ENCODE assay signal across 22 cellular contexts in genomic region chr22:38759005-38759404, GRCh38. TPM values are rescaled to one million over a fixed set of nuclear protein-coding genes. Genes with fewer than 3 reads are reported as not detected.
DNase-seq lines count a peak whose midpoint lies in the region; ATAC-seq, FAIRE-seq and TF ChIP-seq lines count a peak whose summit lies in the region.
"Had no signal": no experiment of that assay in that cellular context is flagged by ENCODE, and none has a peak within 500 bp of the region (broad histone marks: within the 10 kb centered on the region; RNA-seq: fewer than 3 reads in every experiment).

No MANE protein-coding gene starts in this region.

- peak overlapping the region; percentile 94 for H3K27ac Mint-ChIP-seq in activated CD4-positive, alpha-beta T cell treated with anti-CD3 and anti-CD28 coated beads, Interleukin-2, amount 10 ng/mL, durations not matched to agents 7 days and 5 days
- H3K27ac Mint-ChIP-seq in activated CD4-positive, alpha-beta T cell treated with anti-CD3 and anti-CD28 coated beads for 36 hours: no peak overlapping the region
- H3K27ac Mint-ChIP-seq: memory B cell, nephron progenitor cell had no signal

- ATAC-seq in activated CD4-positive, alpha-beta T cell treated with anti-CD3 and anti-CD28 coated beads for 36 hours: no peak
- no peak for ATAC-seq in GM12878
- ATAC-seq: A549; effector memory CD8-positive, alpha-beta T cell; left cardiac atrium had no signal

- TF ChIP-seq RAD21 in GM12878 (IDR thresholded peaks at IDR 0.05; ENCODE audit: insufficient read depth, low read depth, low read length): no peak

- BruUV-seq in GM12878 (replicated peaks; lab: Mats Ljungman, UMichigan): no TSS peak

- H3K27me3 ChIP-seq in GM12878 (replicated peaks in 1 of 2; ENCODE audit: control insufficient read depth in 2 of 2, insufficient read depth in 2 of 2, low read length in 1 of 2) (no peaks in the 10 kb centered on the region), osteoblast (ENCODE audit: insufficient read depth, low read length) (no peaks in the 10 kb centered on the region), small intestine (ENCODE audit: control insufficient read depth in 2 of 2, insufficient read depth in 2 of 2, low read length in 2 of 2) (no peaks in the 10 kb centered on the region)
- H3K27me3 ChIP-seq: esophagus squamous epithelium had no signal

- H3K4me1 Mint-ChIP-seq in activated CD4-positive, alpha-beta T cell treated with anti-CD3 and anti-CD28 coated beads, Interleukin-2, amount 10 ng/mL, durations not matched to agents 7 days and 5 days: peaks cover 24% of the 10 kb centered on the region
- peaks cover 31% of the 10 kb centered on the region for H3K4me1 Mint-ChIP-seq in activated CD4-positive, alpha-beta T cell treated with anti-CD3 and anti-CD28 coated beads for 36 hours

- no peak for FAIRE-seq in GM12878 (lab: Jason Lieb, UNC)
- FAIRE-seq in small intestine (lab: Jason Lieb, UNC): no peak
- FAIRE-seq: A549, G401.6, RCC 7860 had no signal

- H3K4me1 ChIP-seq in HEK293 (ENCODE audit: control insufficient read depth, insufficient read depth, low read length): peaks cover 9% of the 10 kb centered on the region
- H3K4me1 ChIP-seq in GM12878 (ENCODE audit: control insufficient read depth, insufficient read depth, low read length): peaks cover 25% of the 10 kb centered on the region
- H3K4me1 ChIP-seq in osteoblast (ENCODE audit: insufficient read depth, low read length): peaks cover 22% of the 10 kb centered on the region
- peaks cover 0 to 2% of the 10 kb centered on the region in 2 donors for H3K4me1 ChIP-seq in small intestine (ENCODE audit: control insufficient read depth in 2 of 2, insufficient read depth in 1 of 2, low read depth in 1 of 2, low read length in 1 of 2)
- H3K4me1 ChIP-seq: prostate gland had no signal

- in situ Hi-C loops in GM12878 (cut with MboI): no loop called here

- no peaks in the 10 kb centered on the region for H3K36me3 ChIP-seq in HEK293 (ENCODE audit: control insufficient read depth in 2 of 2, insufficient read depth in 1 of 2, low read length in 2 of 2)
- H3K36me3 ChIP-seq in GM12878 (ENCODE audit: control insufficient read depth in 2 of 2, insufficient read depth in 2 of 2, low read length in 1 of 2): no peaks in the 10 kb centered on the region
- no peaks in the 10 kb centered on the region for H3K36me3 ChIP-seq in osteoblast (ENCODE audit: insufficient read depth, low read length)
- no peaks in the 10 kb centered on the region for H3K36me3 ChIP-seq in small intestine (ENCODE audit: control insufficient read depth in 2 of 2, insufficient read depth in 2 of 2, low read length in 2 of 2)
- H3K36me3 ChIP-seq: esophagus squamous epithelium, prostate gland had no signal

- H2AFZ ChIP-seq in GM12878 (ENCODE audit: control insufficient read depth, low read depth, low read length) (no peak overlapping the region), osteoblast (ENCODE audit: low read length) (no peak overlapping the region)
- H2AFZ ChIP-seq: GM23248 had no signal

- no peak overlapping the region for H3K27ac ChIP-seq in HEK293 (ENCODE audit: extremely low read depth, low read depth, low read length)
- no peak overlapping the region for H3K27ac ChIP-seq in GM12878 (ENCODE audit: control insufficient read depth, insufficient read depth)
- H3K27ac ChIP-seq in osteoblast (ENCODE audit: low read depth, low read length): no peak overlapping the region
- H3K27ac ChIP-seq in small intestine (ENCODE audit: low read depth in 1 of 2, low read length in 1 of 2): no peak overlapping the region
- H3K27ac ChIP-seq: A549, esophagus squamous epithelium, GM23248, prostate gland had no signal

- TF ChIP-seq EP300 in GM12878 (IDR thresholded peaks at IDR 0.05; ENCODE audit: borderline replicate concordance in 1 of 2, control insufficient read depth in 1 of 2, low read depth in 2 of 2, low read length in 2 of 2): no peak

- DNase-seq in activated CD4-positive, alpha-beta T cell treated with anti-CD3 and anti-CD28 coated beads, Interleukin-2, amount 10 ng/mL, durations not matched to agents 7 days and 5 days: no peak
- DNase-seq in activated CD4-positive, alpha-beta T cell treated with anti-CD3 and anti-CD28 coated beads for 36 hours: no peak
- DNase-seq in GM12878 (ENCODE audit: low read depth, low spot score): no peak
- DNase-seq in osteoblast (ENCODE audit: insufficient read length, low spot score, missing footprints): peak; percentile 47
- no peak for DNase-seq in small intestine
- DNase-seq in kidney tubule cell (ENCODE audit: low spot score): no peak
- no peak for DNase-seq in activated effector memory CD4-positive, alpha-beta T cell treated with anti-CD3 and anti-CD28 coated beads, Interleukin-2, amount 50 U/mL, for 16 hours
- DNase-seq: aorta; C1 segment of cervical spinal cord; effector memory CD8-positive, alpha-beta T cell; esophagus squamous epithelium; GM23248; left cardiac atrium; NCI-H1417 treated with DMSO at 0.1 percent for 48 hours; nephron progenitor cell; T1000 had no signal

- no peaks in the 10 kb centered on the region for H3K9me3 ChIP-seq in HEK293 (ENCODE audit: control insufficient read depth, insufficient read depth, low read depth, low read length)
- H3K9me3 ChIP-seq in GM12878 (replicated peaks; ENCODE audit: control insufficient read depth, insufficient read depth, low read length): no peaks in the 10 kb centered on the region
- no peaks in the 10 kb centered on the region for H3K9me3 ChIP-seq in osteoblast (ENCODE audit: low read depth, low read length)
- no peaks in the 10 kb centered on the region for H3K9me3 ChIP-seq in small intestine (ENCODE audit: control insufficient read depth, low read depth)
- H3K9me3 ChIP-seq: A549, esophagus squamous epithelium, prostate gland had no signal

- no peak for TF ChIP-seq POLR2A in GM12878 (IDR thresholded peaks at IDR 0.05; ENCODE audit: low read depth, low read length)

- H3K4me3 Mint-ChIP-seq in activated CD4-positive, alpha-beta T cell treated with anti-CD3 and anti-CD28 coated beads, Interleukin-2, amount 10 ng/mL, durations not matched to agents 7 days and 5 days: peak overlapping the region; percentile 93
- H3K4me3 Mint-ChIP-seq in activated CD4-positive, alpha-beta T cell treated with anti-CD3 and anti-CD28 coated beads for 36 hours: no peak overlapping the region
- H3K4me3 Mint-ChIP-seq: nephron progenitor cell had no signal

- H3K27me3 Mint-ChIP-seq in activated CD4-positive, alpha-beta T cell treated with anti-CD3 and anti-CD28 coated beads, Interleukin-2, amount 10 ng/mL, durations not matched to agents 7 days and 5 days: no peaks in the 10 kb centered on the region
- H3K27me3 Mint-ChIP-seq in activated CD4-positive, alpha-beta T cell treated with anti-CD3 and anti-CD28 coated beads for 36 hours: no peaks in the 10 kb centered on the region
- H3K27me3 Mint-ChIP-seq: effector memory CD8-positive, alpha-beta T cell; memory B cell had no signal

- H3K79me2 ChIP-seq in GM12878 (ENCODE audit: control insufficient read depth, insufficient read depth, low read length): peaks cover 28% of the 10 kb centered on the region
- peaks cover 7% of the 10 kb centered on the region for H3K79me2 ChIP-seq in osteoblast (ENCODE audit: insufficient read depth, low read length)

- H4K20me1 ChIP-seq in GM12878 (ENCODE audit: control insufficient read depth, insufficient read depth) (no peaks in the 10 kb centered on the region), osteoblast (ENCODE audit: insufficient read depth, low read length) (no peaks in the 10 kb centered on the region)

- CTCF ChIA-PET in activated CD4-positive, alpha-beta T cell treated with anti-CD3 and anti-CD28 coated beads, Interleukin-2, amount 10 ng/mL, durations not matched to agents 7 days and 5 days (lab: Charles Lee): interaction anchor here (1.0 to 2.5 kb wide), 3 partner anchors 10 to 111 kb away, joined by 3 to 18 read pairs (median 3); no protein-coding TSS in a partner anchor
- CTCF ChIA-PET in activated CD4-positive, alpha-beta T cell treated with anti-CD3 and anti-CD28 coated beads for 36 hours (lab: Charles Lee): interaction anchor here (0.6 to 3.0 kb wide), 7 partner anchors 8 to 355 kb away, joined by 3 to 22 read pairs (median 4); no protein-coding TSS in a partner anchor
- CTCF ChIA-PET in HEK293 (lab: Yijun Ruan, JAX): interaction anchor here (0.6 to 5.1 kb wide), 4 partner anchors 7 to 438 kb away, joined by 3 to 48 read pairs (median 14); no protein-coding TSS in a partner anchor
- CTCF ChIA-PET in GM12878 (lab: Yijun Ruan, JAX): interaction anchor here (0.6 to 7.5 kb wide), 3 partner anchors 9 to 76 kb away, joined by 3 to 42 read pairs (median 4); no protein-coding TSS in a partner anchor

- no peak overlapping the region for H3K4me3 ChIP-seq in HEK293 (ENCODE audit: low read depth, low read length)
- H3K4me3 ChIP-seq in GM12878: no peak overlapping the region
- H3K4me3 ChIP-seq in osteoblast (ENCODE audit: insufficient read depth, low read length): no peak overlapping the region
- no peak overlapping the region for H3K4me3 ChIP-seq in small intestine (ENCODE audit: low read depth in 1 of 2, low read length in 2 of 2)
- H3K4me3 ChIP-seq: A549, esophagus squamous epithelium, GM23248, prostate gland had no signal

- TF ChIP-seq CTCF in HEK293 (tag by site-specific recombination; IDR thresholded peaks at IDR 0.05) (no peak), GM12878 (IDR thresholded peaks at IDR 0.05 in 2 of 3, conservative IDR thresholded peaks at IDR 0.05 in 1 of 3; ENCODE audit: control insufficient read depth in 2 of 3, extremely low read depth in 1 of 3, insufficient read depth in 1 of 3, low read depth in 3 of 3, low read length in 3 of 3) (no peak), osteoblast (IDR thresholded peaks at IDR 0.05; ENCODE audit: extremely low read depth, low read depth, low read length) (no peak)

- SMC1A ChIA-PET in GM12878 (lab: Charles Lee; ENCODE audit: uncharacterized antibody, unreplicated experiment): interaction anchor here (1.2 kb wide), 1 partner anchor 60 kb away, joined by 3 read pairs; no protein-coding TSS in a partner anchor

- peak overlapping the region; percentile 68 for H3K4me2 ChIP-seq in GM12878 (ENCODE audit: control insufficient read depth, insufficient read depth)
- H3K4me2 ChIP-seq in osteoblast (ENCODE audit: insufficient read depth, low read length): no peak overlapping the region
- H3K4me2 ChIP-seq: A549 had no signal

- POLR2A ChIA-PET in activated CD4-positive, alpha-beta T cell treated with anti-CD3 and anti-CD28 coated beads, Interleukin-2, amount 10 ng/mL, durations not matched to agents 7 days and 5 days (lab: Charles Lee): no interaction called here
- POLR2A ChIA-PET in activated CD4-positive, alpha-beta T cell treated with anti-CD3 and anti-CD28 coated beads for 36 hours (lab: Charles Lee): no interaction called here
- POLR2A ChIA-PET in HEK293 (lab: Yijun Ruan, JAX): interaction anchor here (1.0 to 1.7 kb wide), 3 partner anchors 10 to 77 kb away, joined by 3 to 5 read pairs (median 4); partner anchors contain the start of gene TOMM22
- POLR2A ChIA-PET in GM12878 (lab: Charles Lee): interaction anchor here (1.1 to 1.7 kb wide), 3 partner anchors 10 to 112 kb away, joined by 3 to 5 read pairs (median 4); no protein-coding TSS in a partner anchor

- no peaks in the 10 kb centered on the region for H3K9me3 Mint-ChIP-seq in activated CD4-positive, alpha-beta T cell treated with anti-CD3 and anti-CD28 coated beads, Interleukin-2, amount 10 ng/mL, durations not matched to agents 7 days and 5 days
- no peaks in the 10 kb centered on the region for H3K9me3 Mint-ChIP-seq in activated CD4-positive, alpha-beta T cell treated with anti-CD3 and anti-CD28 coated beads for 36 hours (ENCODE audit: low read depth)
- H3K9me3 Mint-ChIP-seq: effector memory CD8-positive, alpha-beta T cell; memory B cell; nephron progenitor cell had no signal

- intact Hi-C loops in activated CD4-positive, alpha-beta T cell treated with anti-CD3 and anti-CD28 coated beads for 36 hours (cut with DNase I, micrococcal nuclease): loop anchor here (5.0 to 10.0 kb wide), 8 partner anchors 33 to 1084 kb away; partner anchors contain the start of genes APOBEC3C (in 1 of the 2), CBX7 (in 1 of the 2), DNAL4 (in 1 of the 2) and LGALS1 (in 1 of the 2)
- intact Hi-C loops in GM12878 (cut with micrococcal nuclease; ENCODE audit: unreplicated experiment): loop anchor here (10.0 kb wide), 1 partner anchor 914 kb away; the partner anchor contains the start of genes ANKRD54 and EIF3L

- RAD21 ChIA-PET in GM12878 (lab: Charles Lee; ENCODE audit: unreplicated experiment): interaction anchor here (0.9 to 1.4 kb wide), 2 partner anchors 9 to 52 kb away, joined by 3 read pairs; no protein-coding TSS in a partner anchor

- H3K36me3 Mint-ChIP-seq in activated CD4-positive, alpha-beta T cell treated with anti-CD3 and anti-CD28 coated beads, Interleukin-2, amount 10 ng/mL, durations not matched to agents 7 days and 5 days (ENCODE audit: low read depth): peaks cover 26% of the 10 kb centered on the region
- H3K36me3 Mint-ChIP-seq in activated CD4-positive, alpha-beta T cell treated with anti-CD3 and anti-CD28 coated beads for 36 hours (ENCODE audit: low read depth): peaks cover 5% of the 10 kb centered on the region

- 86% methylated on average over 7 of the region's 7 CpGs for WGBS in GM12878 (ENCODE audit: insufficient coverage, insufficient replicate concordance, low lambda C conversion rate, missing lambda C conversion rate)
- 84 to 87% (median 86%) methylated on average over 7 of the region's 7 CpGs for WGBS in small intestine, 3 donors

- no peak overlapping the region for H3K9ac ChIP-seq in GM12878 (ENCODE audit: control insufficient read depth, insufficient read depth, low read length)
- H3K9ac ChIP-seq: GM23248 had no signal

RNA-seq across cellular contexts. Expression of gene SUN2, which starts 3.2 kb away (rescaled TPM):
- total RNA-seq in activated CD4-positive, alpha-beta T cell treated with anti-CD3 and anti-CD28 coated beads, Interleukin-2, amount 10 ng/mL, durations not matched to agents 7 days and 5 days: 100 to 1,000 TPM; 582 to 702 TPM
- 100 to 1,000 TPM in 1 of 2 experiments, 10 to 100 TPM in 1; 87.2 to 102 TPM for total RNA-seq in activated CD4-positive, alpha-beta T cell treated with anti-CD3 and anti-CD28 coated beads for 36 hours
- total RNA-seq in GM12878 (2013; cell fraction: nucleolus; rRNA removed): 163 and 168 TPM in 2 replicates
- total RNA-seq in GM12878 (2014; rRNA removed): 69.8 and 87.5 TPM in 2 replicates
- total RNA-seq in GM12878 (2014; rRNA removed; fragmentation: Illumina TruSeq; extraction: Trizol): 30.6 and 33.1 TPM in 2 replicates
- total RNA-seq in GM12878 (2021): 93.4 and 107 TPM in 2 replicates
- polyA plus RNA-seq in GM12878 (2011; ENCODE audit: low read depth): 26.3 TPM
- polyA plus RNA-seq in GM12878 (2011; rRNA removed): 18.6 and 38.7 TPM in 2 replicates
- 48.0 and 68.9 TPM in 2 replicates for polyA plus RNA-seq in GM12878 (2011; cell fraction: cytosol; rRNA removed)
- polyA plus RNA-seq in GM12878 (2011; cell fraction: nucleus; rRNA removed): 156 and 202 TPM in 2 replicates
- polyA plus RNA-seq in GM12878 (2012): 56.9 and 62.2 TPM in 2 replicates
- 8.7 and 26.2 TPM in 2 replicates for polyA plus RNA-seq in GM12878 (2014; fragmentation: Illumina TruSeq; extraction: Trizol)
- under 1 TPM; 0.18 to 0.95 TPM for polyA plus RNA-seq in GM12878 (2014; fragmentation: Nextera tagmentation; extraction: Ambion mirVana)
- polyA plus RNA-seq in GM12878 (2014; rRNA removed): 78.0 and 103 TPM in 2 replicates
- polyA plus RNA-seq in GM12878 (2016; fragmentation: Nextera tagmentation; extraction: Ambion mirVana): 10 to 100 TPM; 10.4 to 40.8 TPM
- 49.2 and 105 TPM in 2 replicates for polyA minus RNA-seq in GM12878 (2011; rRNA and poly(A)+ RNA removed)
- polyA minus RNA-seq in GM12878 (2011; cell fraction: cytosol; rRNA and poly(A)+ RNA removed): 31.7 and 37.9 TPM in 2 replicates
- polyA minus RNA-seq in GM12878 (2011; cell fraction: nucleus; rRNA and poly(A)+ RNA removed): 52.8 and 89.5 TPM in 2 replicates
- total RNA-seq in osteoblast: 95.2 and 105 TPM in 2 replicates
- polyA plus RNA-seq in small intestine: 10 to 100 TPM; 19.0 to 94.2 (median 32.7) TPM

RNA-seq across cellular contexts. Expression of gene DNAL4, which starts 34.9 kb away (rescaled TPM):
- 10 to 100 TPM in 1 of 2 experiments, 1 to 10 TPM in 1; 7.9 to 10.2 TPM for total RNA-seq in activated CD4-positive, alpha-beta T cell treated with anti-CD3 and anti-CD28 coated beads, Interleukin-2, amount 10 ng/mL, durations not matched to agents 7 days and 5 days
- 1 to 10 TPM; 7.4 to 8.0 TPM for total RNA-seq in activated CD4-positive, alpha-beta T cell treated with anti-CD3 and anti-CD28 coated beads for 36 hours
- 2.8 and 4.9 TPM in 2 replicates for total RNA-seq in GM12878 (2013; cell fraction: nucleolus; rRNA removed)
- total RNA-seq in GM12878 (2014; rRNA removed) (6.6 and 7.0 TPM in 2 replicates), GM12878 (2014; rRNA removed; fragmentation: Illumina TruSeq; extraction: Trizol) (4.7 and 5.3 TPM in 2 replicates), GM12878 (2021) (5.1 and 6.3 TPM in 2 replicates), osteoblast (15.9 and 17.0 TPM in 2 replicates)
- polyA plus RNA-seq in GM12878 (2011; ENCODE audit: low read depth): 2.8 TPM
- polyA plus RNA-seq in GM12878 (2011; rRNA removed) (3.9 and 4.5 TPM in 2 replicates), GM12878 (2014; fragmentation: Illumina TruSeq; extraction: Trizol) (3.5 and 8.0 TPM in 2 replicates), GM12878 (2014; fragmentation: Nextera tagmentation; extraction: Ambion mirVana) (under 1 TPM in 1 of 2 experiments, not detected in 1; 0.35 TPM), GM12878 (2014; rRNA removed) (8.5 and 8.9 TPM in 2 replicates), GM12878 (2016; fragmentation: Nextera tagmentation; extraction: Ambion mirVana) (1 to 10 TPM; 6.3 to 7.8 TPM), small intestine (10 to 100 TPM in 1 of 3 donors, 1 to 10 TPM in 2; 9.2 to 17.4 (median 9.2) TPM)
- 7.1 and 8.4 TPM in 2 replicates for polyA plus RNA-seq in GM12878 (2011; cell fraction: cytosol; rRNA removed)
- 3.3 and 5.9 TPM in 2 replicates for polyA plus RNA-seq in GM12878 (2011; cell fraction: nucleus; rRNA removed)
- 6.4 and 7.2 TPM in 2 replicates for polyA plus RNA-seq in GM12878 (2012)
- 3.1 and 4.8 TPM in 2 replicates for polyA minus RNA-seq in GM12878 (2011; rRNA and poly(A)+ RNA removed)
- 1.6 and 1.8 TPM in 2 replicates for polyA minus RNA-seq in GM12878 (2011; cell fraction: cytosol; rRNA and poly(A)+ RNA removed)
- 0.97 and 1.7 TPM in 2 replicates for polyA minus RNA-seq in GM12878 (2011; cell fraction: nucleus; rRNA and poly(A)+ RNA removed)

RNA-seq across cellular contexts. Expression of gene GTPBP1, which starts 53.3 kb away (rescaled TPM):
- 10 to 100 TPM; 68.5 to 77.1 TPM for total RNA-seq in activated CD4-positive, alpha-beta T cell treated with anti-CD3 and anti-CD28 coated beads, Interleukin-2, amount 10 ng/mL, durations not matched to agents 7 days and 5 days
- total RNA-seq in activated CD4-positive, alpha-beta T cell treated with anti-CD3 and anti-CD28 coated beads for 36 hours: 10 to 100 TPM; 88.6 to 92.8 TPM
- 156 and 196 TPM in 2 replicates for total RNA-seq in GM12878 (2013; cell fraction: nucleolus; rRNA removed)
- total RNA-seq in GM12878 (2014; rRNA removed) (33.8 and 39.1 TPM in 2 replicates), GM12878 (2014; rRNA removed; fragmentation: Illumina TruSeq; extraction: Trizol) (20.6 and 20.8 TPM in 2 replicates), GM12878 (2021) (55.7 and 63.1 TPM in 2 replicates), osteoblast (28.3 and 34.7 TPM in 2 replicates)
- polyA plus RNA-seq in GM12878 (2011; ENCODE audit: low read depth): 25.3 TPM
- polyA plus RNA-seq in GM12878 (2011; rRNA removed) (28.0 and 47.0 TPM in 2 replicates), GM12878 (2014; fragmentation: Illumina TruSeq; extraction: Trizol) (16.6 and 39.2 TPM in 2 replicates), GM12878 (2014; fragmentation: Nextera tagmentation; extraction: Ambion mirVana) (1 to 10 TPM in 1 of 2 experiments, under 1 TPM in 1; 0.89 to 1.9 TPM), GM12878 (2014; rRNA removed) (46.2 and 57.3 TPM in 2 replicates), GM12878 (2016; fragmentation: Nextera tagmentation; extraction: Ambion mirVana) (10 to 100 TPM; 25.7 to 29.3 TPM), small intestine (10 to 100 TPM; 13.0 to 25.8 (median 22.2) TPM)
- 32.9 and 43.9 TPM in 2 replicates for polyA plus RNA-seq in GM12878 (2011; cell fraction: cytosol; rRNA removed)
- 185 and 188 TPM in 2 replicates for polyA plus RNA-seq in GM12878 (2011; cell fraction: nucleus; rRNA removed)
- polyA plus RNA-seq in GM12878 (2012): 37.0 and 38.4 TPM in 2 replicates
- polyA minus RNA-seq in GM12878 (2011; rRNA and poly(A)+ RNA removed): 56.7 and 73.3 TPM in 2 replicates
- polyA minus RNA-seq in GM12878 (2011; cell fraction: cytosol; rRNA and poly(A)+ RNA removed): 15.3 and 19.2 TPM in 2 replicates
- polyA minus RNA-seq in GM12878 (2011; cell fraction: nucleus; rRNA and poly(A)+ RNA removed): 76.4 and 113 TPM in 2 replicates

RNA-seq across cellular contexts. Expression of gene JOSD1, which starts 58.3 kb away (rescaled TPM):
- 10 to 100 TPM; 56.4 to 61.8 TPM for total RNA-seq in activated CD4-positive, alpha-beta T cell treated with anti-CD3 and anti-CD28 coated beads, Interleukin-2, amount 10 ng/mL, durations not matched to agents 7 days and 5 days
- total RNA-seq in activated CD4-positive, alpha-beta T cell treated with anti-CD3 and anti-CD28 coated beads for 36 hours: 10 to 100 TPM; 68.0 to 77.7 TPM
- total RNA-seq in GM12878 (2013; cell fraction: nucleolus; rRNA removed): 42.3 and 42.8 TPM in 2 replicates
- total RNA-seq in GM12878 (2014; rRNA removed) (50.4 and 65.1 TPM in 2 replicates), GM12878 (2014; rRNA removed; fragmentation: Illumina TruSeq; extraction: Trizol) (37.1 and 37.9 TPM in 2 replicates), GM12878 (2021) (48.1 and 53.4 TPM in 2 replicates), osteoblast (82.2 and 86.1 TPM in 2 replicates)
- 24.6 TPM for polyA plus RNA-seq in GM12878 (2011; ENCODE audit: low read depth)
- polyA plus RNA-seq in GM12878 (2011; rRNA removed) (47.4 and 54.6 TPM in 2 replicates), GM12878 (2014; fragmentation: Illumina TruSeq; extraction: Trizol) (43.9 and 48.6 TPM in 2 replicates), GM12878 (2014; fragmentation: Nextera tagmentation; extraction: Ambion mirVana) (10 to 100 TPM; 11.9 to 15.9 TPM), GM12878 (2014; rRNA removed) (50.0 and 50.8 TPM in 2 replicates), GM12878 (2016; fragmentation: Nextera tagmentation; extraction: Ambion mirVana) (1 to 10 TPM; 6.2 to 7.8 TPM), small intestine (10 to 100 TPM; 34.6 to 73.5 (median 39.4) TPM)
- 70.1 and 74.6 TPM in 2 replicates for polyA plus RNA-seq in GM12878 (2011; cell fraction: cytosol; rRNA removed)
- polyA plus RNA-seq in GM12878 (2011; cell fraction: nucleus; rRNA removed): 35.7 and 38.5 TPM in 2 replicates
- 33.3 and 35.5 TPM in 2 replicates for polyA plus RNA-seq in GM12878 (2012)
- 46.8 and 52.2 TPM in 2 replicates for polyA minus RNA-seq in GM12878 (2011; rRNA and poly(A)+ RNA removed)
- polyA minus RNA-seq in GM12878 (2011; cell fraction: cytosol; rRNA and poly(A)+ RNA removed): 24.2 and 27.9 TPM in 2 replicates
- polyA minus RNA-seq in GM12878 (2011; cell fraction: nucleus; rRNA and poly(A)+ RNA removed): 11.6 and 18.6 TPM in 2 replicates

Comparison
In these comparisons a context has a peak if more than half of its experiments do, and no peak if none do; other contexts are left out.
1. POLR2A ChIA-PET loops: an anchor here in HEK293 (1.0 to 1.7 kb wide) and GM12878 (1.1 to 1.7 kb wide); none called in activated CD4-positive, alpha-beta T cell treated with anti-CD3 and anti-CD28 coated beads, Interleukin-2, amount 10 ng/mL, durations not matched to agents 7 days and 5 days and activated CD4-positive, alpha-beta T cell treated with anti-CD3 and anti-CD28 coated beads for 36 hours.